Comparison of ENCODE assay signal across 22 cellular contexts in the genomic region with DNA sequence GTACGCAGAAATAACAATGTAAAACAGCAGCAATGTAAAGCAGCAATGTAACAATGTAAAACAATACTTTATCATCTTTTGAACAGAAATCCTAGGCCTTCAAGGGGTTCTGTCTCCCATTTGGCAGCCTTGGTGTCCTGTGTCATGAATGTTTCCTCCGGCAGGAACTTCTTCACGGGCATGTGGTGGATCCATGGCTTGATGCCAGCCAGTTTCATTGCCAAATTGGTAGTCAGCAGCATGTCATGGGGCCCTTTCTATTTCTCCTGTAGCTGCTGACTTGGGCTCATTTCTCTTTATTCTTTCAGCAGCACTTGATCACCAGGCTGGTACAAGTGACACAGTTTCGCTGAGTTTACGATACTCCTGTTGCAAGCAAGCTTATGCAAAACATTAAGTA.
DNase-seq lines count a peak whose midpoint lies in the region; ATAC-seq and TF ChIP-seq lines count a peak whose summit lies in the region.
"Had no signal": no experiment of that assay in that cellular context is flagged by ENCODE, and none has a peak within 500 bp of the region (broad histone marks: within the 10 kb centered on the region; RNA-seq: fewer than 3 reads in every experiment).

No MANE protein-coding gene starts in this region.

- H3K9me3 Mint-ChIP-seq in Caco-2 (ENCODE audit: unreplicated experiment), result no peaks in the 10 kb centered on the region
- H3K9me3 Mint-ChIP-seq: H9 had no signal

- POLR2A ChIA-PET in Caco-2 (lab: Charles Lee), result no interaction called here
- POLR2A ChIA-PET in PC-3 (lab: Charles Lee; ENCODE audit: unreplicated experiment), result no interaction called here

- DNase-seq in Caco-2, result no peak
- DNase-seq in H4 (ENCODE audit: low spot score), result peak; percentile 27
- peak; percentile 41 for DNase-seq in PC-3
- peak; percentile 18 for DNase-seq in foreskin melanocyte
- DNase-seq in CD1c-positive myeloid dendritic cell (ENCODE audit: extremely low spot score), result no peak
- DNase-seq in stimulated activated CD4-positive, alpha-beta T cell treated with anti-CD3 and anti-CD28 coated beads, Interleukin-2, amount 100 ng/mL, for 24 hours, result no peak
- DNase-seq: activated CD4-positive, alpha-beta T cell treated with anti-CD3 and anti-CD28 coated beads for 48 hours; activated CD8-positive, alpha-beta memory T cell treated with anti-CD3 and anti-CD28 coated beads for 24 hours; activated gamma-delta T cell treated with Interleukin-2 at 50 U/mL for 16 hours; activated T-cell treated with anti-CD3 and anti-CD28 coated beads, Interleukin-2, amount 50 U/mL, for 24 hours; central memory CD4-positive, alpha-beta T cell; dermis blood vessel endothelial cell; esophagus squamous epithelium; H9; hypothalamus; stimulated activated CD4-positive, alpha-beta T cell treated with anti-CD3 and anti-CD28 coated beads, Interleukin-15, amount 100 ng/mL, for 24 hours had no signal

- H3K4me1 Mint-ChIP-seq in Caco-2 (ENCODE audit: low read depth, unreplicated experiment), result peaks cover 13% of the 10 kb centered on the region

- no peaks in the 10 kb centered on the region for H3K27me3 Mint-ChIP-seq in Caco-2 (ENCODE audit: insufficient read depth, unreplicated experiment)
- H3K27me3 Mint-ChIP-seq: activated T-cell treated with anti-CD3 and anti-CD28 coated beads, Interleukin-2, amount 50 U/mL, for 24 hours; stimulated activated naive CD8-positive, alpha-beta T cell treated with anti-CD3 and anti-CD28 coated beads, Interleukin-15, Interleukin-2, amounts not matched to agents 100 ng/mL and 50 ng/mL, for 24 hours had no signal

- BruUV-seq in Caco-2 (replicated peaks; lab: Mats Ljungman, UMichigan), result no TSS peak
- no TSS peak for BruUV-seq in PC-3 (replicated peaks; lab: Mats Ljungman, UMichigan)

- CTCF ChIA-PET in Caco-2 (lab: Charles Lee), result no interaction called here
- CTCF ChIA-PET in PC-3 (lab: Charles Lee), result no interaction called here

- H3K36me3 ChIP-seq in Caco-2 (ENCODE audit: control insufficient read depth, insufficient read depth, low read length), result no peaks in the 10 kb centered on the region
- no peaks in the 10 kb centered on the region for H3K36me3 ChIP-seq in PC-3 (ENCODE audit: low read depth, low read length)
- H3K36me3 ChIP-seq: esophagus squamous epithelium, neutrophil, vagina had no signal

- TF ChIP-seq CTCF in Caco-2 (IDR thresholded peaks at IDR 0.05; ENCODE audit: insufficient read depth in 1 of 2, low read depth in 1 of 2, low read length in 1 of 2, severe bottlenecking in 1 of 2, unreplicated experiment in 1 of 2) (no peak), PC-3 (conservative IDR thresholded peaks at IDR 0.05; ENCODE audit: low read depth, low read length) (no peak)

- no peak overlapping the region for H3K4me3 Mint-ChIP-seq in Caco-2 (ENCODE audit: unreplicated experiment)
- H3K4me3 Mint-ChIP-seq: activated T-cell treated with anti-CD3 and anti-CD28 coated beads, Interleukin-2, amount 50 U/mL, for 24 hours; H9; stimulated activated naive CD8-positive, alpha-beta T cell treated with anti-CD3 and anti-CD28 coated beads, Interleukin-15, Interleukin-2, amounts not matched to agents 100 ng/mL and 50 ng/mL, for 24 hours had no signal

- ATAC-seq in PC-3 (peak; percentile 46), HG03045 (IDR thresholded peaks at IDR 0.05; ENCODE audit: unreplicated experiment) (no peak), GM19395 (IDR thresholded peaks at IDR 0.05; ENCODE audit: unreplicated experiment) (no peak)
- ATAC-seq: left lobe of liver had no signal

- H3K9me3 ChIP-seq in Caco-2 (no peaks in the 10 kb centered on the region), PC-3 (ENCODE audit: low read length) (no peaks in the 10 kb centered on the region)
- H3K9me3 ChIP-seq: esophagus squamous epithelium, neutrophil, vagina had no signal

- no peaks in the 10 kb centered on the region for H3K9me2 ChIP-seq in PC-3 (replicated peaks; ENCODE audit: low read length)

- peak overlapping the region; percentile 82 for H3K27ac Mint-ChIP-seq in Caco-2 (ENCODE audit: unreplicated experiment)
- H3K27ac Mint-ChIP-seq: activated T-cell treated with anti-CD3 and anti-CD28 coated beads, Interleukin-2, amount 50 U/mL, for 24 hours; H9; stimulated activated naive CD8-positive, alpha-beta T cell treated with anti-CD3 and anti-CD28 coated beads, Interleukin-15, Interleukin-2, amounts not matched to agents 100 ng/mL and 50 ng/mL, for 24 hours had no signal

- no peak overlapping the region for H3K27ac ChIP-seq in PC-3 (ENCODE audit: low read length)
- H3K27ac ChIP-seq: esophagus squamous epithelium, neutrophil, vagina had no signal

- H3K4me3 ChIP-seq in Caco-2 (ENCODE audit: low read depth, low read length) (no peak overlapping the region), PC-3 (ENCODE audit: low read length) (no peak overlapping the region)
- H3K4me3 ChIP-seq: esophagus squamous epithelium, vagina had no signal

- no peaks in the 10 kb centered on the region for H3K36me3 Mint-ChIP-seq in Caco-2 (ENCODE audit: insufficient read depth, unreplicated experiment)

- H4K20me1 ChIP-seq in PC-3 (ENCODE audit: low read length), result no peaks in the 10 kb centered on the region

- intact Hi-C loops in Caco-2 (cut with micrococcal nuclease; ENCODE audit: unreplicated experiment), result no loop called here
- intact Hi-C loops in PC-3 (cut with micrococcal nuclease), result no loop called here

- H2AFZ ChIP-seq in PC-3 (ENCODE audit: low read length), result no peak overlapping the region

- no peak overlapping the region for H3K4me2 ChIP-seq in PC-3 (ENCODE audit: low read length)

- H3K79me2 ChIP-seq in PC-3 (ENCODE audit: low read length), result no peaks in the 10 kb centered on the region

- H3K27me3 ChIP-seq in Caco-2 (replicated peaks; ENCODE audit: control insufficient read depth, insufficient read depth, low read length) (no peaks in the 10 kb centered on the region), PC-3 (ENCODE audit: low read length) (no peaks in the 10 kb centered on the region)
- H3K27me3 ChIP-seq: esophagus squamous epithelium, neutrophil, vagina had no signal

- H3F3A ChIP-seq in PC-3 (ENCODE audit: low read length, unreplicated experiment), result no peaks in the 10 kb centered on the region

- H3K9ac ChIP-seq in PC-3 (ENCODE audit: low read length), result no peak overlapping the region

- H3K4me1 ChIP-seq in Caco-2 (peaks cover 23% of the 10 kb centered on the region; the same call in 1 of the 2 replicates), PC-3 (ENCODE audit: insufficient read depth, low read length) (no peaks in the 10 kb centered on the region)
- H3K4me1 ChIP-seq: esophagus squamous epithelium, vagina had no signal

Comparison
In these comparisons a context has a peak if more than half of its experiments do, and no peak if none do; other contexts are left out.
1. DNase-seq: peak in H4 (single experiment), PC-3 (single experiment) and foreskin melanocyte (single experiment); none in Caco-2 (0 of 2), CD1c-positive myeloid dendritic cell (single experiment) and stimulated activated CD4-positive, alpha-beta T cell treated with anti-CD3 and anti-CD28 coated beads, Interleukin-2, amount 100 ng/mL, for 24 hours (0 of 2).